ENCODE assay signal across 19 cellular contexts in genomic region chr18:38790303-38790702, GRCh38.
DNase-seq lines count a peak whose midpoint lies in the region; ATAC-seq, FAIRE-seq and TF ChIP-seq lines count a peak whose summit lies in the region.
"Had no signal": no experiment of that assay in that cellular context is flagged by ENCODE, and none has a peak within 500 bp of the region (broad histone marks: within the 10 kb centered on the region; RNA-seq: fewer than 3 reads in every experiment).

No MANE protein-coding gene starts in this region.

- H3K79me2 ChIP-seq in HCT116 (ENCODE audit: insufficient read depth, low read length), result no peaks in the 10 kb centered on the region
- H3K79me2 ChIP-seq in PC-3 (ENCODE audit: low read length), result no peaks in the 10 kb centered on the region

- no peaks in the 10 kb centered on the region for H3K27me3 ChIP-seq in HCT116 (ENCODE audit: insufficient read depth, low read length)
- H3K27me3 ChIP-seq in PC-3 (ENCODE audit: low read length), result no peaks in the 10 kb centered on the region
- H3K27me3 ChIP-seq in brain microvascular endothelial cell (replicated peaks), result no peaks in the 10 kb centered on the region
- H3K27me3 ChIP-seq: sigmoid colon had no signal

- H3K4me2 ChIP-seq in HCT116 (ENCODE audit: low read length) (no peak overlapping the region), PC-3 (ENCODE audit: low read length) (no peak overlapping the region)

- H2AFZ ChIP-seq in HCT116 (ENCODE audit: low read depth, low read length, poor library complexity, severe bottlenecking), result no peak overlapping the region
- no peak overlapping the region for H2AFZ ChIP-seq in PC-3 (ENCODE audit: low read length)

- H4K20me1 ChIP-seq in HCT116 (ENCODE audit: insufficient read depth) (no peaks in the 10 kb centered on the region), PC-3 (ENCODE audit: low read length) (no peaks in the 10 kb centered on the region)

- no peak for TF ChIP-seq POLR2A in HCT116 (IDR thresholded peaks at IDR 0.05; ENCODE audit: borderline replicate concordance, extremely low read depth, insufficient read depth, insufficient read length)

- TF ChIP-seq CTCF in GM12864 (IDR thresholded peaks at IDR 0.05; ENCODE audit: low read depth, low read length, missing control alignments) (peak; percentile 14), HCT116 (IDR thresholded peaks at IDR 0.05 in 2 of 3, conservative IDR thresholded peaks at IDR 0.05 in 1 of 3; ENCODE audit: borderline replicate concordance in 1 of 3, insufficient read depth in 1 of 3, low read depth in 2 of 3, low read length in 2 of 3) (peak; percentile 5 to 54 (median 51); a peak in 4 of 6 replicates), PC-3 (conservative IDR thresholded peaks at IDR 0.05; ENCODE audit: low read depth, low read length) (0 out of 2 replicates have a peak, but pooled peaks have one; percentile 15), brain microvascular endothelial cell (IDR thresholded peaks at IDR 0.05; ENCODE audit: low read depth, low read length, missing control alignments) (no peak), D721Med (IDR thresholded peaks at IDR 0.05; ENCODE audit: insufficient read depth, missing control alignments) (no peak)

- no peak for ATAC-seq in HCT116
- no peak for ATAC-seq in PC-3
- ATAC-seq: natural killer cell treated with Interleukin-12 subunit alpha and Interleukin-12 subunit beta and Interleukin-15 and Interleukin-18, amount 100 ng/mL, for 72 hours; stimulated activated effector memory CD8-positive, alpha-beta T cell treated with anti-CD3 and anti-CD28 coated beads, Interleukin-12 subunit alpha, Interleukin-12 subunit beta, amount 100 ng/mL, for 72 hours had no signal

- H3K4me1 ChIP-seq in HCT116 (ENCODE audit: control insufficient read depth in 1 of 2, insufficient read depth in 2 of 2, low read length in 2 of 2) (no peaks in the 10 kb centered on the region), PC-3 (ENCODE audit: insufficient read depth, low read length) (no peaks in the 10 kb centered on the region)
- H3K4me1 ChIP-seq: sigmoid colon had no signal

- POLR2A ChIA-PET in HCT116 (lab: Charles Lee) (no interaction called here), PC-3 (lab: Charles Lee; ENCODE audit: unreplicated experiment) (no interaction called here)

- H3K27ac ChIP-seq in HCT116 (ENCODE audit: low read depth, low read length) (no peak overlapping the region), PC-3 (ENCODE audit: low read length) (no peak overlapping the region), brain microvascular endothelial cell (no peak overlapping the region)
- H3K27ac ChIP-seq: coronary artery, sigmoid colon had no signal

- DNase-seq in GM12864 (ENCODE audit: low read depth) (no peak), HCT116 (ENCODE audit: low read depth, low spot score) (no peak), PC-3 (peak; percentile 1), iPS-NIHi7 (ENCODE audit: extremely low spot score) (peak; percentile 55), brain microvascular endothelial cell (no peak), D721Med (ENCODE audit: insufficient read length, low spot score) (no peak)
- DNase-seq in stimulated activated CD4-positive, alpha-beta T cell treated with anti-CD3 and anti-CD28 coated beads, Interleukin-15, amount 100 ng/mL, for 24 hours, result no peak
- DNase-seq: activated CD4-positive, alpha-beta T cell treated with anti-CD3 and anti-CD28 coated beads, Interleukin-2, amount 10 ng/mL, durations not matched to agents 24 days and 14 days; activated T-cell treated with anti-CD3 and anti-CD28 coated beads, Interleukin-2, amount 50 U/mL, for 48 hours; CD4-positive, alpha-beta T cell; GF-D8; NCI-H2029; NCI-H774; SHP77; sigmoid colon; trophoblast cell had no signal

- BruUV-seq in HCT116 (replicated peaks; lab: Mats Ljungman, UMichigan) (no TSS peak), PC-3 (replicated peaks; lab: Mats Ljungman, UMichigan) (no TSS peak)

- H3K36me3 ChIP-seq in HCT116 (ENCODE audit: control insufficient read depth in 1 of 2, insufficient read depth in 2 of 2, low read length in 2 of 2) (no peaks in the 10 kb centered on the region), PC-3 (ENCODE audit: low read depth, low read length) (no peaks in the 10 kb centered on the region), brain microvascular endothelial cell (replicated peaks) (no peaks in the 10 kb centered on the region)
- H3K36me3 ChIP-seq: sigmoid colon had no signal

- TF ChIP-seq RAD21 in HCT116 (IDR thresholded peaks at IDR 0.05; ENCODE audit: low read depth), result no peak; the same call in 1 of the 2 replicates

- intact Hi-C loops in HCT116 (cut with micrococcal nuclease), result no loop called here
- intact Hi-C loops in PC-3 (cut with micrococcal nuclease), result no loop called here

- CTCF ChIA-PET in HCT116 (lab: Charles Lee), result interaction anchor here (0.7 kb wide), 1 partner anchor 784 kb away, joined by 3 read pairs; no protein-coding TSS in a partner anchor
- CTCF ChIA-PET in PC-3 (lab: Charles Lee), result no interaction called here

- H3F3A ChIP-seq in PC-3 (ENCODE audit: low read length, unreplicated experiment), result no peaks in the 10 kb centered on the region

- in situ Hi-C loops in brain microvascular endothelial cell (cut with HindIII; ENCODE audit: low pct_ligation_motif_present, low sequenced_read_pairs), result no loop called here

- RAD21 ChIA-PET in HCT116 (lab: Charles Lee; ENCODE audit: low non-redundant PET in 1 of 2, low total read pairs in 2 of 2, uncharacterized antibody in 2 of 2, unreplicated experiment in 2 of 2), result no interaction called here

- H3K4me3 ChIP-seq in GM12864 (ENCODE audit: low read depth, low read length) (no peak overlapping the region), HCT116 (replicated peaks in 1 of 2; ENCODE audit: low read depth in 1 of 2, low read length in 2 of 2) (no peak overlapping the region), PC-3 (ENCODE audit: low read length) (no peak overlapping the region), brain microvascular endothelial cell (ENCODE audit: low read depth, low read length) (no peak overlapping the region)
- H3K4me3 ChIP-seq: coronary artery, sigmoid colon had no signal

- no peaks in the 10 kb centered on the region for H3K9me2 ChIP-seq in HCT116 (ENCODE audit: insufficient read depth)
- H3K9me2 ChIP-seq in PC-3 (replicated peaks; ENCODE audit: low read length), result no peaks in the 10 kb centered on the region

- no peak for FAIRE-seq in D721Med (lab: Jason Lieb, UNC)

- H3K9ac ChIP-seq in HCT116 (ENCODE audit: low read length) (no peak overlapping the region), PC-3 (ENCODE audit: low read length) (no peak overlapping the region)

- H3K9me3 ChIP-seq in HCT116 (ENCODE audit: control insufficient read depth in 1 of 2, insufficient read depth in 1 of 2, low read depth in 1 of 2, low read length in 2 of 2) (no peaks in the 10 kb centered on the region), PC-3 (ENCODE audit: low read length) (no peaks in the 10 kb centered on the region)
- H3K9me3 ChIP-seq: sigmoid colon had no signal

TF ChIP-seq in HCT116, 20 proteins besides CTCF, POLR2A, EP300 and RAD21:
- no peak for TF ChIP-seq EZH2 (IDR thresholded peaks at IDR 0.05)
- no peak for TF ChIP-seq FOSL1 (IDR thresholded peaks at IDR 0.05; ENCODE audit: low read depth)
- no peak for TF ChIP-seq EZH2phosphoT487 (IDR thresholded peaks at IDR 0.05; ENCODE audit: borderline replicate concordance)

Comparison
In these comparisons a context has a peak if more than half of its experiments do, and no peak if none do; other contexts are left out.
1. DNase-seq: peak in PC-3 (single experiment) and iPS-NIHi7 (single experiment); none in GM12864 (single experiment), HCT116 (single experiment), stimulated activated CD4-positive, alpha-beta T cell treated with anti-CD3 and anti-CD28 coated beads, Interleukin-15, amount 100 ng/mL, for 24 hours (single experiment), brain microvascular endothelial cell (single experiment) and D721Med (single experiment).
2. CTCF ChIP-seq: peak in GM12864 (single experiment), HCT116 (3 of 3) and PC-3 (single experiment); none in brain microvascular endothelial cell (single experiment) and D721Med (single experiment).